ENCODE assay signal across 8 cellular contexts in the genomic region with DNA sequence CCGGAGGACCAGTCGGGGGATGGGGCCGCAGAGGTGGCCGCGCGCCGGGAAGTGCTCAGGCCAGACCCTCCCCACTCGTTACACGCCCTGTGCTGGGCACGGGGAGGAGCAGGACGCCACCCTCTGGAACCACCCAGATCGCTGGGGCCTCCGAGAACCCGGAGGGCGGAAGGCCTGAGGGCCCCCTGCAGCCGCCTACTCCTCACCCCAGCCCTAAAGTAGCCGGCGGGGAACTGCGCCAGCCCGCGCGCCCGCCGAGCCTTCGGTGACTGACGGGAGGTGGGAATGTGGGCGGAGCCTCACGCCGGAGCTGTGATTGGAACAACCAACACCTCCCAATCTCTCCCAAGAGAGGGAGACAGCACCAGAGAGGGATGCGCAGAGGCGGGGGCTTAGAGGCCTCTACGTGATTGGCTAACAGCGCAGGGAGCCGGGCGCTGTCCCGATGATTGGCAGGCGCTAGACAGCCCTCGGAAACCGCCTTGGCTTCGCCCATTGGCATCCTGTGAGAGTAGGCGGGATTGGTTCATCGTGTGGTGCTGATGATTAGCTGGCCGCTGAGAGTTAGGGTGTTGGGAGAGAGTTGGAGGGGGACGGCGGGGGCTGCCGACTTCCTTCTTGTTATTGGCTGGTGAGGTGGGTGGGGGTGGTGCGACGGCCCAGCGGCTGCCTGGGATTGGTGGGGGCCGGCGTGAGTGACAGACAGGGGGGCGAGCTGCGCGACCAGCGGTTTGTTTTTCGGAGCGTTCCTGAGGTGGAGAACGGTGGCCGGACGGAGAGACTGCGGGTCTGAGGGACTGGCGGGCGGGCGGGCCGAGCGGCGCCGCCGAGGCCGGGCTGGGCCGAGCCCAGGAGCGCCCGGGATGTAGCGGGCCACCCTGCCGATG. TPM values are rescaled to one million over a fixed set of nuclear protein-coding genes. Genes with fewer than 3 reads are reported as not detected.
DNase-seq lines count a peak whose midpoint lies in the region; ATAC-seq and TF ChIP-seq lines count a peak whose summit lies in the region.

A gene (plus strand): TSS at position 734 of the 887 bp plus-strand sequence. CDS start 343 bp downstream, outside the sequence.

- H3K27ac ChIP-seq in RWPE1, result peak within 1 kb of the TSS; percentile 94

- peak within 1 kb of the TSS; percentile 79 for H3K4me3 ChIP-seq in LNCaP clone FGC (ENCODE audit: low read depth, low read length)

- CTCF ChIA-PET in RWPE1 (lab: Yijun Ruan, JAX), result interaction anchor here (0.6 to 1.0 kb wide), 4 partner anchors 9 to 152 kb away, joined by 3 read pairs; a partner anchor contains a TSS

- H3K27ac Mint-ChIP-seq in activated T-helper 17 cell treated with anti-CD3 and anti-CD28 coated beads, Interleukin-2, amount 50 U/mL, for 72 hours, result peak within 1 kb of the TSS; percentile 94
- H3K27ac Mint-ChIP-seq in naive B cell, result peak within 1 kb of the TSS; percentile 77 to 94 (median 88)
- H3K27ac Mint-ChIP-seq in stimulated activated memory B cell treated with anti-CD40 and anti-IgM and Interleukin-4, amounts not matched to agents 10 μg/mL and 1 μg/mL and 100 μg/mL, for 72 hours, result peak within 1 kb of the TSS; percentile 78

- ATAC-seq in activated T-helper 17 cell treated with anti-CD3 and anti-CD28 coated beads, Interleukin-2, amount 50 U/mL, for 72 hours (replicated peaks), result peak; percentile 91
- peak; percentile 88 to 91 for ATAC-seq in naive B cell (ENCODE audit: low read depth in 2 of 2)
- ATAC-seq in stimulated activated memory B cell treated with anti-CD40 and anti-IgM and Interleukin-4, amounts not matched to agents 10 μg/mL and 1 μg/mL and 100 μg/mL, for 72 hours, result peak; percentile 97

- peaks cover 7% of the 10 kb centered on the region for H3K36me3 Mint-ChIP-seq in activated T-helper 17 cell treated with anti-CD3 and anti-CD28 coated beads, Interleukin-2, amount 50 U/mL, for 72 hours (ENCODE audit: low read depth)
- H3K36me3 Mint-ChIP-seq in naive B cell, result no peaks in the 10 kb centered on the region
- no peaks in the 10 kb centered on the region for H3K36me3 Mint-ChIP-seq in stimulated activated memory B cell treated with anti-CD40 and anti-IgM and Interleukin-4, amounts not matched to agents 10 μg/mL and 1 μg/mL and 100 μg/mL, for 72 hours

- DNase-seq in EL (peak; percentile 100), GOT3 (lab: John Stamatoyannopoulos, UW) (peak; percentile 97), LNCaP clone FGC (ENCODE audit: low read depth) (peak; percentile 100), RWPE1 (ENCODE audit: low spot score) (peak; percentile 100), fibroblast of gingiva (ENCODE audit: low read depth) (peak; percentile 100), naive B cell (peak; percentile 97)

- H3K27me3 Mint-ChIP-seq in activated T-helper 17 cell treated with anti-CD3 and anti-CD28 coated beads, Interleukin-2, amount 50 U/mL, for 72 hours, result no peaks in the 10 kb centered on the region
- no peaks in the 10 kb centered on the region for H3K27me3 Mint-ChIP-seq in naive B cell
- H3K27me3 Mint-ChIP-seq in stimulated activated memory B cell treated with anti-CD40 and anti-IgM and Interleukin-4, amounts not matched to agents 10 μg/mL and 1 μg/mL and 100 μg/mL, for 72 hours, result no peaks in the 10 kb centered on the region

- H3K4me3 Mint-ChIP-seq in activated T-helper 17 cell treated with anti-CD3 and anti-CD28 coated beads, Interleukin-2, amount 50 U/mL, for 72 hours, result peak within 1 kb of the TSS; percentile 96
- H3K4me3 Mint-ChIP-seq in naive B cell, result peak within 1 kb of the TSS; percentile 95 to 99 (median 98)
- peak within 1 kb of the TSS; percentile 98 for H3K4me3 Mint-ChIP-seq in stimulated activated memory B cell treated with anti-CD40 and anti-IgM and Interleukin-4, amounts not matched to agents 10 μg/mL and 1 μg/mL and 100 μg/mL, for 72 hours

- no peaks in the 10 kb centered on the region for H3K9me3 Mint-ChIP-seq in activated T-helper 17 cell treated with anti-CD3 and anti-CD28 coated beads, Interleukin-2, amount 50 U/mL, for 72 hours
- no peaks in the 10 kb centered on the region for H3K9me3 Mint-ChIP-seq in naive B cell
- no peaks in the 10 kb centered on the region for H3K9me3 Mint-ChIP-seq in stimulated activated memory B cell treated with anti-CD40 and anti-IgM and Interleukin-4, amounts not matched to agents 10 μg/mL and 1 μg/mL and 100 μg/mL, for 72 hours

- POLR2A ChIA-PET in RWPE1 (lab: Yijun Ruan, JAX; ENCODE audit: low non-redundant PET), result interaction anchor here (0.5 to 0.6 kb wide), 4 partner anchors 16 to 1157 kb away, joined by 3 to 7 read pairs (median 4); no protein-coding TSS in a partner anchor

- TF ChIP-seq CTCF in LNCaP clone FGC (IDR thresholded peaks at IDR 0.05; ENCODE audit: control insufficient read depth, extremely low read depth, insufficient read depth) (no peak), RWPE1 (conservative IDR thresholded peaks at IDR 0.05; ENCODE audit: low read depth) (no peak)

- peaks cover 25% of the 10 kb centered on the region for H3K4me1 Mint-ChIP-seq in activated T-helper 17 cell treated with anti-CD3 and anti-CD28 coated beads, Interleukin-2, amount 50 U/mL, for 72 hours
- H3K4me1 Mint-ChIP-seq in naive B cell, result peaks cover 39 to 44% (median 44%) of the 10 kb centered on the region in 3 donors
- H3K4me1 Mint-ChIP-seq in stimulated activated memory B cell treated with anti-CD40 and anti-IgM and Interleukin-4, amounts not matched to agents 10 μg/mL and 1 μg/mL and 100 μg/mL, for 72 hours, result peaks cover 45% of the 10 kb centered on the region

RNA-seq across cellular contexts. Expression of the gene that starts here (rescaled TPM):
- 10 to 100 TPM; 30.8 to 38.7 TPM for total RNA-seq in activated T-helper 17 cell treated with anti-CD3 and anti-CD28 coated beads, Interleukin-2, amount 50 U/mL, for 72 hours
- 10 to 100 TPM; 20.8 to 39.1 (median 28.7) TPM for polyA plus RNA-seq in naive B cell (ENCODE audit: low read depth in 6 of 6)

Comparison
In these comparisons a context has a peak if more than half of its experiments do, and no peak if none do; other contexts are left out.
1. Peak in every context shown above with its lines: DNase-seq, ATAC-seq, H3K4me3 ChIP-seq and H3K27ac ChIP-seq.